In the genomic region with DNA sequence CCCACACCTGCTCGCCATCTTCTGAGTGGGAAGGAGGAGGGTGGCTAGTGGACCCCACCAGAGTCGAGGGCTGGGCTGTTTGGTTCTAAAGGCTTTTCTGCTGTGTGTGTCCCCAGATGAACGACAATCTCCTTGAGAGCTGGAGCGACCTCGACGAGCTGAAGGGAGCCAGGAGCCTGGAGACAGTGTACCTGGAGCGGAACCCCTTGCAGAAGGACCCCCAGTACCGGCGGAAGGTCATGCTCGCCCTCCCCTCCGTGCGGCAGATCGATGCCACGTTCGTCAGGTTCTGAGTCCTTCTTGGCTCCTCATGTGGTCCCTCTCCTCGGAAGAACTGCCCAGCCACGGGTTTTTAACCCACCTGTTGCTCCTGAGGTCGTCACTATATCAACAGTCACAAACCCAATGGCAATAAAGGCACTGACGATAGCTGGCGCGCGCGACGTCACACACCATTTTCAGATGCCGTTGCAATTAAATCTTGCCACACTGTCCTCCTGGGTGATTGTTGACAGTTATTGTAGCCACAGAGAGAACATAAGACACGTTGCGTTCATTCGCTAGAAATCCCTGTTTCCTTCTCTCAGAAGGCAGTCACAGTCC, we compare ENCODE assay signal across 1 cellular context.
TF ChIP-seq lines count a peak whose summit lies in the region.

No MANE protein-coding gene starts in this region.

TF ChIP-seq in K562, 482 proteins besides CTCF, POLR2A, EP300 and RAD21:
- TF ChIP-seq, protein P1, sequence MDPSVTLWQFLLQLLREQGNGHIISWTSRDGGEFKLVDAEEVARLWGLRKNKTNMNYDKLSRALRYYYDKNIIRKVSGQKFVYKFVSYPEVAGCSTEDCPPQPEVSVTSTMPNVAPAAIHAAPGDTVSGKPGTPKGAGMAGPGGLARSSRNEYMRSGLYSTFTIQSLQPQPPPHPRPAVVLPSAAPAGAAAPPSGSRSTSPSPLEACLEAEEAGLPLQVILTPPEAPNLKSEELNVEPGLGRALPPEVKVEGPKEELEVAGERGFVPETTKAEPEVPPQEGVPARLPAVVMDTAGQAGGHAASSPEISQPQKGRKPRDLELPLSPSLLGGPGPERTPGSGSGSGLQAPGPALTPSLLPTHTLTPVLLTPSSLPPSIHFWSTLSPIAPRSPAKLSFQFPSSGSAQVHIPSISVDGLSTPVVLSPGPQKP (CRISPR knock-in tag; IDR thresholded peaks at IDR 0.05) = no peak
- TF ChIP-seq ZNF239 (CRISPR knock-in tag; IDR thresholded peaks at IDR 0.05) = peak; percentile 83
TF ChIP-seq in K562: peak in this region for 1.
